In the genomic region with DNA sequence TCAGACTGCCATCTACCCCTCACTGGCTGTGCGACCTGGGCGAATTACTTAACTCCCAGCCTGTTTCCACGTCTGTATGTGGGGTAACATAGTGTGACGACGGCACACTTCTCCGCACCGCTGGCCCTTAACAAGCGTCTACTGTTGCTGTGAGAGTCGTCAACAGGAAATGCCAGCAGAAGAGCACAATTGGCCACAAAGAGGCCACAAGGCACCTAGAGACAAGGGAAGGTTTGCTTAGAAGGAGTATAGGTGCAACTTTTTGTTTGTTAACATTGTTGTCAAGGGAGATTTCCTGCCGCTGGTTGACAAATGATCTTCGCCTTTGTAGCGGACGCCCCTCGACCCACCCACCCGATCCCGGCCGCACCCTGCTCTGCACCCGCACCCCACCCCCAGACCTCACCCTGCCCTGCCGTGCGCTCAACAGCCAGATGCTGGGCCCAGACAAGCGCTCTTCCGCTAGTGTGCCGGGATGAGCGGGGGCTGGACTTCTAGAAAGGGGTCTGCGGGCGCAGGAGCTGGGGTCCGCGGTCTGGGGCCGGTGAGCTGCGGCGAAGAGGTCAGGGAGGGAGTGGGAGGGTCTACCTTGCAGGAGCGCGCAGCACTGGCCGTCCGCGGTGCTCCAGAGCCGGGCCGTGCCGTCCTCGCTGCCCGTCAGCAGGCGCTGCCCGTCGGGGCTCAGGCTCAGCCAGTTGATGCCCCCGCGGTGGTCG, we compare ENCODE assay signal across 9 cellular contexts. TPM values are rescaled to one million over a fixed set of nuclear protein-coding genes. Genes with fewer than 3 reads are reported as not detected.
DNase-seq lines count a peak whose midpoint lies in the region; ATAC-seq, FAIRE-seq and TF ChIP-seq lines count a peak whose summit lies in the region.
"Had no signal": no experiment of that assay in that cellular context is flagged by ENCODE, and none has a peak within 500 bp of the region (broad histone marks: within the 10 kb centered on the region; RNA-seq: fewer than 3 reads in every experiment).

No MANE protein-coding gene starts in this region.

- peak; percentile 79 to 86 for ATAC-seq in naive thymus-derived CD8-positive, alpha-beta T cell
- ATAC-seq in GM19324 (IDR thresholded peaks at IDR 0.05; ENCODE audit: low FRiP score, unreplicated experiment) = no peak

- H3K36me3 Mint-ChIP-seq in naive thymus-derived CD8-positive, alpha-beta T cell = peaks cover 0 to 2% (median 0%) of the 10 kb centered on the region in 3 donors

- no peaks in the 10 kb centered on the region for H3K9me3 Mint-ChIP-seq in naive thymus-derived CD8-positive, alpha-beta T cell

- peak; percentile 27 for DNase-seq in activated CD4-positive, alpha-beta T cell treated with anti-CD3 and anti-CD28 coated beads for 1 hour
- DNase-seq in activated CD4-positive, alpha-beta T cell treated with anti-CD3 and anti-CD28 coated beads for 48 hours = no peak
- DNase-seq in T follicular helper cell (ENCODE audit: low read depth) (peak; percentile 78), dorsolateral prefrontal cortex (no peak), mesenteric fat pad (ENCODE audit: low spot score) (no peak), H54 (ENCODE audit: insufficient read length, low spot score) (no peak)
- DNase-seq in naive thymus-derived CD8-positive, alpha-beta T cell = peak; percentile 39 to 87 (median 70)

- H3K27ac Mint-ChIP-seq in naive thymus-derived CD8-positive, alpha-beta T cell = peak overlapping the region; percentile 61 to 94 (median 86)

- no peak for TF ChIP-seq CTCF in dorsolateral prefrontal cortex (IDR thresholded peaks at IDR 0.05 in 54 of 56, conservative IDR thresholded peaks at IDR 0.05 in 2 of 56; ENCODE audit: low read depth in 1 of 56, partially characterized antibody in 56 of 56)

- intact Hi-C loops in dorsolateral prefrontal cortex (cut with DNase I) = no loop called here

- no peak for TF ChIP-seq POLR2A in H54 (IDR thresholded peaks at IDR 0.05; ENCODE audit: low read depth, low read length)

- peaks cover 7 to 31% (median 22%) of the 10 kb centered on the region in 4 donors for H3K4me1 Mint-ChIP-seq in naive thymus-derived CD8-positive, alpha-beta T cell

- peak overlapping the region; percentile 52 to 90 (median 80) for H3K4me3 Mint-ChIP-seq in naive thymus-derived CD8-positive, alpha-beta T cell

- H3K27me3 ChIP-seq in dorsolateral prefrontal cortex = peaks cover 0 to 58% (median 28%) of the 10 kb centered on the region in 45 donors

- no peak for FAIRE-seq in H54 (lab: Jason Lieb, UNC)
- FAIRE-seq: TTC549 had no signal

- H3K4me3 ChIP-seq in dorsolateral prefrontal cortex = peak overlapping the region in 56 of 59 donors; percentile 31 to 72 (median 54)

- H3K27me3 Mint-ChIP-seq in naive thymus-derived CD8-positive, alpha-beta T cell = peaks cover 6 to 29% (median 24%) of the 10 kb centered on the region in 5 donors

- peak overlapping the region in 15 of 59 donors; percentile 6 to 86 (median 57) for H3K27ac ChIP-seq in dorsolateral prefrontal cortex

- POLR2A ChIA-PET in naive thymus-derived CD8-positive, alpha-beta T cell (lab: Charles Lee) = interaction anchor here (1.1 to 2.5 kb wide), 2 partner anchors 10 to 21 kb away, joined by 6 to 11 read pairs; no protein-coding TSS in a partner anchor

RNA-seq across cellular contexts. Expression of gene WDR86, which starts 0.8 kb away (rescaled TPM):
- total RNA-seq in dorsolateral prefrontal cortex = 10 to 100 TPM in 25 of 120 experiments, 1 to 10 TPM in 95; 1.3 to 28.5 (median 7.1) TPM
- total RNA-seq in naive thymus-derived CD8-positive, alpha-beta T cell = under 1 TPM; 0.47 to 0.85 TPM
- polyA plus RNA-seq in naive thymus-derived CD8-positive, alpha-beta T cell = 1 to 10 TPM in 1 of 3 donors, under 1 TPM in 2; 0.67 to 1.2 (median 0.81) TPM
- total RNA-seq in mesenteric fat pad = 19.4 TPM

RNA-seq across cellular contexts. Expression of gene CRYGN, which starts 30.9 kb away (rescaled TPM):
- total RNA-seq in dorsolateral prefrontal cortex (1 to 10 TPM in 78 of 120 experiments, under 1 TPM in 39, not detected in 3; 0.18 to 5.9 (median 1.3) TPM), mesenteric fat pad (1.5 TPM)
- total RNA-seq in naive thymus-derived CD8-positive, alpha-beta T cell = 1 to 10 TPM in 1 of 2 experiments, under 1 TPM in 1; 0.39 to 1.2 TPM
- polyA plus RNA-seq in naive thymus-derived CD8-positive, alpha-beta T cell = under 1 TPM; 0.35 to 0.69 (median 0.65) TPM

Comparison
In these comparisons a context has a peak if more than half of its experiments do, and no peak if none do; other contexts are left out.
1. DNase-seq: peak in activated CD4-positive, alpha-beta T cell treated with anti-CD3 and anti-CD28 coated beads for 1 hour (single experiment), T follicular helper cell (single experiment) and naive thymus-derived CD8-positive, alpha-beta T cell (10 of 10); none in activated CD4-positive, alpha-beta T cell treated with anti-CD3 and anti-CD28 coated beads for 48 hours (single experiment), dorsolateral prefrontal cortex (0 of 10), mesenteric fat pad (single experiment) and H54 (single experiment).